1 cellular context compared by ENCODE assay signal in genomic region chr1:100265931-100266830, GRCh38.
TF ChIP-seq lines count a peak whose summit lies in the region.

Gene RTCA, plus strand, starts transcription at chr1:100266216. Its CDS starts 160 bp downstream, at chr1:100266376.

TF ChIP-seq in HepG2, 621 proteins besides CTCF, POLR2A, EP300 and RAD21 (continued from another document and continues in another):
- TF ChIP-seq ZBED4 (CRISPR knock-in tag; IDR thresholded peaks at IDR 0.05; ENCODE audit: borderline replicate concordance): peak; percentile 29; the same call in 1 of the 2 replicates
- no peak; the same call in 1 of the 2 replicates for TF ChIP-seq MXD1 (CRISPR knock-in tag; IDR thresholded peaks at IDR 0.05)
- no peak for TF ChIP-seq ZMYM3 (CRISPR knock-in tag; IDR thresholded peaks at IDR 0.05)
- TF ChIP-seq RBM22 (optimal IDR thresholded peaks at IDR 0.05; ENCODE audit: low read length): no peak
- no peak for TF ChIP-seq ATF4 (CRISPR knock-in tag; IDR thresholded peaks at IDR 0.05)
- TF ChIP-seq SPEN (CRISPR knock-in tag; IDR thresholded peaks at IDR 0.05; ENCODE audit: low read depth): peak; percentile 70
- no peak for TF ChIP-seq TEAD2 (CRISPR knock-in tag; IDR thresholded peaks at IDR 0.05)
- TF ChIP-seq NFE2L2 (IDR thresholded peaks at IDR 0.05; ENCODE audit: low read length): no peak
- TF ChIP-seq ZFP36L1 (CRISPR knock-in tag; IDR thresholded peaks at IDR 0.05): no peak
- TF ChIP-seq TBP (CRISPR knock-in tag; IDR thresholded peaks at IDR 0.05): peak; percentile 24; the same call in 1 of the 2 replicates
- TF ChIP-seq, protein P1, sequence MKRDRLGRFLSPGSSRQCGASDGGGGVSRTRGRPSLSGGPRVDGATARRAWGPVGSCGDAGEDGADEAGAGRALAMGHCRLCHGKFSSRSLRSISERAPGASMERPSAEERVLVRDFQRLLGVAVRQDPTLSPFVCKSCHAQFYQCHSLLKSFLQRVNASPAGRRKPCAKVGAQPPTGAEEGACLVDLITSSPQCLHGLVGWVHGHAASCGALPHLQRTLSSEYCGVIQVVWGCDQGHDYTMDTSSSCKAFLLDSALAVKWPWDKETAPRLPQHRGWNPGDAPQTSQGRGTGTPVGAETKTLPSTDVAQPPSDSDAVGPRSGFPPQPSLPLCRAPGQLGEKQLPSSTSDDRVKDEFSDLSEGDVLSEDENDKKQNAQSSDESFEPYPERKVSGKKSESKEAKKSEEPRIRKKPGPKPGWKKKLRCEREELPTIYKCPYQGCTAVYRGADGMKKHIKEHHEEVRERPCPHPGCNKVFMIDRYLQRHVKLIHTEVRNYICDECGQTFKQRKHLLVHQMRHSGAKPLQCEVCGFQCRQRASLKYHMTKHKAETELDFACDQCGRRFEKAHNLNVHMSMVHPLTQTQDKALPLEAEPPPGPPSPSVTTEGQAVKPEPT (CRISPR knock-in tag; IDR thresholded peaks at IDR 0.05; ENCODE audit: low read depth): no peak
- no peak for TF ChIP-seq MIER3 (CRISPR knock-in tag; IDR thresholded peaks at IDR 0.05; ENCODE audit: borderline replicate concordance)
- TF ChIP-seq ZMAT5 (CRISPR knock-in tag; IDR thresholded peaks at IDR 0.05; ENCODE audit: borderline replicate concordance, low read depth): no peak
- TF ChIP-seq ZNF615 (CRISPR knock-in tag; IDR thresholded peaks at IDR 0.05; ENCODE audit: borderline replicate concordance): no peak
- TF ChIP-seq RNF2 (conservative IDR thresholded peaks at IDR 0.05; ENCODE audit: low read depth): no peak
- no peak for TF ChIP-seq NONO (IDR thresholded peaks at IDR 0.05)
- peak; percentile 47; the same call in 1 of the 2 replicates for TF ChIP-seq NONO (CRISPR knock-in tag; conservative IDR thresholded peaks at IDR 0.05)
- TF ChIP-seq NFKBIZ (CRISPR knock-in tag; IDR thresholded peaks at IDR 0.05): no peak
- no peak for TF ChIP-seq NAIF1 (CRISPR knock-in tag; IDR thresholded peaks at IDR 0.05; ENCODE audit: borderline replicate concordance)
- TF ChIP-seq ZC3H4 (CRISPR knock-in tag; IDR thresholded peaks at IDR 0.05; ENCODE audit: borderline replicate concordance): no peak
- 0 out of 2 replicates have a peak, but pooled peaks have one; percentile 15 for TF ChIP-seq IKZF5 (CRISPR knock-in tag; IDR thresholded peaks at IDR 0.05)
- peak; percentile 75; the same call in 1 of the 2 replicates for TF ChIP-seq ZFAT (CRISPR knock-in tag; conservative IDR thresholded peaks at IDR 0.05)
- no peak for TF ChIP-seq HNRNPK (IDR thresholded peaks at IDR 0.05; ENCODE audit: low read depth, low read length, poor library complexity, severe bottlenecking)
- peak; percentile 47; the same call in 1 of the 2 replicates for TF ChIP-seq ZNF280D (CRISPR knock-in tag; IDR thresholded peaks at IDR 0.05)
- no peak for TF ChIP-seq JUNB (CRISPR knock-in tag; IDR thresholded peaks at IDR 0.05; ENCODE audit: borderline replicate concordance)
- TF ChIP-seq DMAP1 (CRISPR knock-in tag; IDR thresholded peaks at IDR 0.05): peak; percentile 70; the same call in 1 of the 2 replicates
- no peak; the same call in 1 of the 2 replicates for TF ChIP-seq CBX5 (CRISPR knock-in tag; IDR thresholded peaks at IDR 0.05; ENCODE audit: borderline replicate concordance)
- no peak for TF ChIP-seq ZNF484 (CRISPR knock-in tag; IDR thresholded peaks at IDR 0.05; ENCODE audit: borderline replicate concordance, low read depth)
- TF ChIP-seq, protein P2, sequence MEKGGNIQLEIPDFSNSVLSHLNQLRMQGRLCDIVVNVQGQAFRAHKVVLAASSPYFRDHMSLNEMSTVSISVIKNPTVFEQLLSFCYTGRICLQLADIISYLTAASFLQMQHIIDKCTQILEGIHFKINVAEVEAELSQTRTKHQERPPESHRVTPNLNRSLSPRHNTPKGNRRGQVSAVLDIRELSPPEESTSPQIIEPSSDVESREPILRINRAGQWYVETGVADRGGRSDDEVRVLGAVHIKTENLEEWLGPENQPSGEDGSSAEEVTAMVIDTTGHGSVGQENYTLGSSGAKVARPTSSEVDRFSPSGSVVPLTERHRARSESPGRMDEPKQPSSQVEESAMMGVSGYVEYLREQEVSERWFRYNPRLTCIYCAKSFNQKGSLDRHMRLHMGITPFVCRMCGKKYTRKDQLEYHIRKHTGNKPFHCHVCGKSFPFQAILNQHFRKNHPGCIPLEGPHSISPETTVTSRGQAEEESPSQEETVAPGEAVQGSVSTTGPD (CRISPR knock-in tag; IDR thresholded peaks at IDR 0.05): no peak
- TF ChIP-seq ZNF136 (CRISPR knock-in tag; IDR thresholded peaks at IDR 0.05; ENCODE audit: low read depth): 0 out of 2 replicates have a peak, but pooled peaks have one; percentile 49
- TF ChIP-seq GPN1 (CRISPR knock-in tag; IDR thresholded peaks at IDR 0.05; ENCODE audit: borderline replicate concordance): no peak
- TF ChIP-seq, protein P3, sequence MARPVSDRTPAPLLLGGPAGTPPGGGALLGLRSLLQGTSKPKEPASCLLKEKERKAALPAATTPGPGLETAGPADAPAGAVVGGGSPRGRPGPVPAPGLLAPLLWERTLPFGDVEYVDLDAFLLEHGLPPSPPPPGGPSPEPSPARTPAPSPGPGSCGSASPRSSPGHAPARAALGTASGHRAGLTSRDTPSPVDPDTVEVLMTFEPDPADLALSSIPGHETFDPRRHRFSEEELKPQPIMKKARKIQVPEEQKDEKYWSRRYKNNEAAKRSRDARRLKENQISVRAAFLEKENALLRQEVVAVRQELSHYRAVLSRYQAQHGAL (CRISPR knock-in tag; IDR thresholded peaks at IDR 0.05; ENCODE audit: not compliant biosample characterization): no peak
- TF ChIP-seq KLF15 (CRISPR knock-in tag; IDR thresholded peaks at IDR 0.05; ENCODE audit: borderline replicate concordance): no peak; the same call in 1 of the 2 replicates
- TF ChIP-seq TCF7 (IDR thresholded peaks at IDR 0.05; ENCODE audit: low read depth): no peak
- TF ChIP-seq, protein P4, sequence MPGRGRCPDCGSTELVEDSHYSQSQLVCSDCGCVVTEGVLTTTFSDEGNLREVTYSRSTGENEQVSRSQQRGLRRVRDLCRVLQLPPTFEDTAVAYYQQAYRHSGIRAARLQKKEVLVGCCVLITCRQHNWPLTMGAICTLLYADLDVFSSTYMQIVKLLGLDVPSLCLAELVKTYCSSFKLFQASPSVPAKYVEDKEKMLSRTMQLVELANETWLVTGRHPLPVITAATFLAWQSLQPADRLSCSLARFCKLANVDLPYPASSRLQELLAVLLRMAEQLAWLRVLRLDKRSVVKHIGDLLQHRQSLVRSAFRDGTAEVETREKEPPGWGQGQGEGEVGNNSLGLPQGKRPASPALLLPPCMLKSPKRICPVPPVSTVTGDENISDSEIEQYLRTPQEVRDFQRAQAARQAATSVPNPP (CRISPR knock-in tag; IDR thresholded peaks at IDR 0.05): no peak
- no peak; the same call in 1 of the 2 replicates for TF ChIP-seq NR2F6 (IDR thresholded peaks at IDR 0.05)
- TF ChIP-seq NR2F6 (CRISPR knock-in tag; IDR thresholded peaks at IDR 0.05): 0 out of 2 replicates have a peak, but pooled peaks have one; percentile 7
- peak; percentile 40; the same call in 1 of the 2 replicates for TF ChIP-seq GABPA (IDR thresholded peaks at IDR 0.05; ENCODE audit: low read depth, low read length)
- TF ChIP-seq GABPA (CRISPR knock-in tag; IDR thresholded peaks at IDR 0.05; ENCODE audit: low read depth): peak; percentile 82
- no peak for TF ChIP-seq ZNF572 (CRISPR knock-in tag; IDR thresholded peaks at IDR 0.05)
- no peak for TF ChIP-seq GATAD2A (CRISPR knock-in tag; IDR thresholded peaks at IDR 0.05)
- no peak for TF ChIP-seq MTA1 (CRISPR knock-in tag; IDR thresholded peaks at IDR 0.05; ENCODE audit: borderline replicate concordance)
- TF ChIP-seq HMG20B (CRISPR knock-in tag; conservative IDR thresholded peaks at IDR 0.05): no peak
- peak; percentile 30 for TF ChIP-seq BCL6 (CRISPR knock-in tag; IDR thresholded peaks at IDR 0.05)
- no peak for TF ChIP-seq SMARCE1 (IDR thresholded peaks at IDR 0.05; ENCODE audit: borderline replicate concordance)
- no peak for TF ChIP-seq ZKSCAN8 (CRISPR knock-in tag; IDR thresholded peaks at IDR 0.05; ENCODE audit: borderline replicate concordance)
- TF ChIP-seq, protein P5, sequence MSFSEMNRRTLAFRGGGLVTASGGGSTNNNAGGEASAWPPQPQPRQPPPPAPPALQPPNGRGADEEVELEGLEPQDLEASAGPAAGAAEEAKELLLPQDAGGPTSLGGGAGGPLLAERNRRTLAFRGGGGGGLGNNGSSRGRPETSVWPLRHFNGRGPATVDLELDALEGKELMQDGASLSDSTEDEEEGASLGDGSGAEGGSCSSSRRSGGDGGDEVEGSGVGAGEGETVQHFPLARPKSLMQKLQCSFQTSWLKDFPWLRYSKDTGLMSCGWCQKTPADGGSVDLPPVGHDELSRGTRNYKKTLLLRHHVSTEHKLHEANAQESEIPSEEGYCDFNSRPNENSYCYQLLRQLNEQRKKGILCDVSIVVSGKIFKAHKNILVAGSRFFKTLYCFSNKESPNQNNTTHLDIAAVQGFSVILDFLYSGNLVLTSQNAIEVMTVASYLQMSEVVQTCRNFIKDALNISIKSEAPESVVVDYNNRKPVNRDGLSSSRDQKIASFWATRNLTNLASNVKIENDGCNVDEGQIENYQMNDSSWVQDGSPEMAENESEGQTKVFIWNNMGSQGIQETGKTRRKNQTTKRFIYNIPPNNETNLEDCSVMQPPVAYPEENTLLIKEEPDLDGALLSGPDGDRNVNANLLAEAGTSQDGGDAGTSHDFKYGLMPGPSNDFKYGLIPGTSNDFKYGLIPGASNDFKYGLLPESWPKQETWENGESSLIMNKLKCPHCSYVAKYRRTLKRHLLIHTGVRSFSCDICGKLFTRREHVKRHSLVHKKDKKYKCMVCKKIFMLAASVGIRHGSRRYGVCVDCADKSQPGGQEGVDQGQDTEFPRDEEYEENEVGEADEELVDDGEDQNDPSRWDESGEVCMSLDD (CRISPR knock-in tag; IDR thresholded peaks at IDR 0.05; ENCODE audit: borderline replicate concordance): 0 out of 2 replicates have a peak, but pooled peaks have one; percentile 68
